9 cellular contexts compared by ENCODE assay signal in the genomic region with DNA sequence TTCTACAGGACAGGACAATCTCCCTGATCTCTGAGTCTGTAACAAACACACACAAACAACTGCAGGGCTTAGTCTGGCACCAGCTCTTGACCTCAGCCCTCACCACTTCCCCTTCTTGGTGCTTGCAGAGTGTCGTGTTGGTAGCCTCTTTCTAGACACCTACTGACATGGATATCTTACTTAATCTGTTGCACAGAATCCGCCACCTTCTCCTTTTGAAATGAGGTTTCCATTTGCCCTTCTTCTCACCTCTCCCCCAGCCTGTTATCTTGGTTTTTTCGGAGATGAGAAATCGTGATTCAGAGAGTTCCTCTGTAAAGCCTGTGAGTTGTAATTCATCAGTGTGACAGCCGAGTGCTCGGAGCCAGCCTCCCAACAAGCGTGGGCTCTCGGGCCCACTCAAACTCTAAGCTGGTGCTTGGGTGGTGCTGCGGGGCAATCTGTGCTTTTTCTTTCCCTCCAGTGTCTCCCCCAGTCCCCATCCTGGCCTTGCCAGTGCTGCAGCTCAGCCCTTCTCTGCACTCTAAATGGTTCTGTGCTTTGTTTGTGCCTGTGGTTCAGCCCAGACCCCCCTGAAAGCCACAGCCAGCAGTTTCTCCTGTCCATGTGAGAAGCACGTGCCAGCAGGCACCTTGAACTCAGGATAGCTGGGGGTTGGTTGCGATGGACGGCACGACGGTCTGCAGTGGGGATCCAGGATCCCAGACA. TPM values are rescaled to one million over a fixed set of nuclear protein-coding genes. Genes with fewer than 3 reads are reported as not detected.
DNase-seq lines count a peak whose midpoint lies in the region; ATAC-seq and TF ChIP-seq lines count a peak whose summit lies in the region.
"Had no signal": no experiment of that assay in that cellular context is flagged by ENCODE, and none has a peak within 500 bp of the region (broad histone marks: within the 10 kb centered on the region; RNA-seq: fewer than 3 reads in every experiment).

No MANE protein-coding gene starts in this region.

- CTCF ChIA-PET in Caco-2 (lab: Charles Lee), result interaction anchor here (0.7 to 1.5 kb wide), 5 partner anchors 9 to 82 kb away, joined by 3 to 19 read pairs (median 6); a partner anchor contains a TSS

- H3K9me3 ChIP-seq in Caco-2, result no peaks in the 10 kb centered on the region
- H3K9me3 ChIP-seq: A549 had no signal

- H3K27ac ChIP-seq in ACC112 (ENCODE audit: low read depth, low read length), result peak overlapping the region; percentile 74
- peak overlapping the region; percentile 41; the same call in 1 of the 2 replicates for H3K27ac ChIP-seq in HL-60 (replicated peaks)
- H3K27ac ChIP-seq: A549 had no signal

- POLR2A ChIA-PET in Caco-2 (lab: Charles Lee), result no interaction called here

- H3K4me3 ChIP-seq in ACC112 (ENCODE audit: low read depth, low read length) (peak overlapping the region; percentile 71), HL-60 (replicated peaks; ENCODE audit: insufficient read depth, low read length) (no peak overlapping the region), choroid plexus epithelial cell (ENCODE audit: low read depth, low read length) (peak overlapping the region; percentile 50), Caco-2 (ENCODE audit: low read depth, low read length) (no peak overlapping the region)
- H3K4me3 ChIP-seq: A549 had no signal

- H3K9me3 Mint-ChIP-seq in mesothelial cell of epicardium (no peaks in the 10 kb centered on the region), Caco-2 (ENCODE audit: unreplicated experiment) (no peaks in the 10 kb centered on the region)

- H3K27ac Mint-ChIP-seq in mesothelial cell of epicardium (peak overlapping the region; percentile 88), Caco-2 (ENCODE audit: unreplicated experiment) (no peak overlapping the region)

- H3K36me3 ChIP-seq in ACC112 (ENCODE audit: insufficient read depth, low read length) (no peaks in the 10 kb centered on the region), Caco-2 (ENCODE audit: control insufficient read depth, insufficient read depth, low read length) (no peaks in the 10 kb centered on the region)

- H3K27me3 Mint-ChIP-seq in mesothelial cell of epicardium (ENCODE audit: low read depth) (peaks cover 3% of the 10 kb centered on the region), Caco-2 (ENCODE audit: insufficient read depth, unreplicated experiment) (no peaks in the 10 kb centered on the region)

- H3K36me3 Mint-ChIP-seq in mesothelial cell of epicardium (no peaks in the 10 kb centered on the region), Caco-2 (ENCODE audit: insufficient read depth, unreplicated experiment) (no peaks in the 10 kb centered on the region)

- peak overlapping the region; percentile 32 for H3K4me3 Mint-ChIP-seq in mesothelial cell of epicardium
- H3K4me3 Mint-ChIP-seq in Caco-2 (ENCODE audit: unreplicated experiment), result no peak overlapping the region

- H2AFZ ChIP-seq in ACC112 (ENCODE audit: low read length, unreplicated experiment), result peak overlapping the region; percentile 77

- H3K4me1 ChIP-seq in ACC112 (ENCODE audit: control insufficient read depth, insufficient read depth, low read length, unreplicated experiment) (peaks cover 27% of the 10 kb centered on the region), Caco-2 (0 out of 2 replicates have a peak, but pooled peaks cover 4% of the 10 kb centered on the region)
- H3K4me1 ChIP-seq: A549 had no signal

- H3K79me2 ChIP-seq in ACC112 (ENCODE audit: control insufficient read depth, insufficient read depth, low read length, unreplicated experiment), result no peaks in the 10 kb centered on the region

- peak; percentile 94 to 98 for DNase-seq in HL-60 (ENCODE audit: low read depth in 1 of 2, low spot score in 1 of 2)
- peak; percentile 39 to 41 for DNase-seq in activated CD4-positive, alpha-beta T cell treated with anti-CD3 and anti-CD28 coated beads for 24 hours (ENCODE audit: low read depth in 2 of 2)
- DNase-seq in choroid plexus epithelial cell (ENCODE audit: low read depth), result peak; percentile 76
- DNase-seq in mesothelial cell of epicardium (ENCODE audit: low spot score in 2 of 2, unreplicated experiment in 2 of 2), result no peak
- DNase-seq in stimulated activated CD8-positive, alpha-beta memory T cell treated with anti-CD3 and anti-CD28 coated beads, Interleukin-2, amount 100 ng/mL, for 48 hours (ENCODE audit: low read depth in 2 of 2), result peak; percentile 34 to 59
- DNase-seq in Caco-2, result no peak

- ATAC-seq in GM19438 (IDR thresholded peaks at IDR 0.05; ENCODE audit: low read depth, unreplicated experiment), result peak; percentile 80

- H3K27me3 ChIP-seq in ACC112 (ENCODE audit: insufficient read depth, low read length) (no peaks in the 10 kb centered on the region), HL-60 (ENCODE audit: insufficient read depth, poor library complexity, severe bottlenecking) (peaks cover 21% of the 10 kb centered on the region), Caco-2 (replicated peaks; ENCODE audit: control insufficient read depth, insufficient read depth, low read length) (no peaks in the 10 kb centered on the region)

- intact Hi-C loops in Caco-2 (cut with micrococcal nuclease; ENCODE audit: unreplicated experiment), result no loop called here

- no TSS peak for BruUV-seq in Caco-2 (replicated peaks; lab: Mats Ljungman, UMichigan)

- TF ChIP-seq CTCF in HL-60 (IDR thresholded peaks at IDR 0.05; ENCODE audit: insufficient read depth, low read length) (no peak), choroid plexus epithelial cell (conservative IDR thresholded peaks at IDR 0.05; ENCODE audit: low read depth, low read length) (no peak), mesothelial cell of epicardium (IDR thresholded peaks at IDR 0.05; ENCODE audit: unreplicated experiment) (no peak), Caco-2 (IDR thresholded peaks at IDR 0.05; ENCODE audit: insufficient read depth in 1 of 2, low read depth in 1 of 2, low read length in 1 of 2, severe bottlenecking in 1 of 2, unreplicated experiment in 1 of 2) (no peak)

- H3K4me1 Mint-ChIP-seq in mesothelial cell of epicardium (peaks cover 21% of the 10 kb centered on the region), Caco-2 (ENCODE audit: low read depth, unreplicated experiment) (peaks cover 15% of the 10 kb centered on the region)

RNA-seq across cellular contexts. Expression of a gene that starts 28.1 kb away (rescaled TPM):
- total RNA-seq in mesothelial cell of epicardium, result 6.0 to 7.5 TPM (median 6.8 TPM) in 3 replicates
- 7.1 and 7.9 TPM in 2 replicates for total RNA-seq in Caco-2 (2022)

RNA-seq across cellular contexts. Expression of a gene that starts 44.3 kb away (rescaled TPM):
- total RNA-seq in mesothelial cell of epicardium (45.4 to 47.9 TPM (median 45.7 TPM) in 3 replicates), Caco-2 (2022) (82.8 and 85.7 TPM in 2 replicates)

RNA-seq across cellular contexts. Expression of a gene that starts 56.6 kb away (rescaled TPM):
- total RNA-seq in mesothelial cell of epicardium, result not detected in 3 replicates
- not detected in 2 replicates for total RNA-seq in Caco-2 (2022)

Comparison
In these comparisons a context has a peak if more than half of its experiments do, and no peak if none do; other contexts are left out.
1. H3K4me3 ChIP-seq: peak in ACC112 (single experiment) and choroid plexus epithelial cell (single experiment); none in HL-60 (single experiment) and Caco-2 (single experiment).
2. DNase-seq: peak in HL-60 (2 of 2), activated CD4-positive, alpha-beta T cell treated with anti-CD3 and anti-CD28 coated beads for 24 hours (2 of 2), choroid plexus epithelial cell (single experiment) and stimulated activated CD8-positive, alpha-beta memory T cell treated with anti-CD3 and anti-CD28 coated beads, Interleukin-2, amount 100 ng/mL, for 48 hours (2 of 2); none in mesothelial cell of epicardium (0 of 2) and Caco-2 (0 of 2).